In the genomic region with DNA sequence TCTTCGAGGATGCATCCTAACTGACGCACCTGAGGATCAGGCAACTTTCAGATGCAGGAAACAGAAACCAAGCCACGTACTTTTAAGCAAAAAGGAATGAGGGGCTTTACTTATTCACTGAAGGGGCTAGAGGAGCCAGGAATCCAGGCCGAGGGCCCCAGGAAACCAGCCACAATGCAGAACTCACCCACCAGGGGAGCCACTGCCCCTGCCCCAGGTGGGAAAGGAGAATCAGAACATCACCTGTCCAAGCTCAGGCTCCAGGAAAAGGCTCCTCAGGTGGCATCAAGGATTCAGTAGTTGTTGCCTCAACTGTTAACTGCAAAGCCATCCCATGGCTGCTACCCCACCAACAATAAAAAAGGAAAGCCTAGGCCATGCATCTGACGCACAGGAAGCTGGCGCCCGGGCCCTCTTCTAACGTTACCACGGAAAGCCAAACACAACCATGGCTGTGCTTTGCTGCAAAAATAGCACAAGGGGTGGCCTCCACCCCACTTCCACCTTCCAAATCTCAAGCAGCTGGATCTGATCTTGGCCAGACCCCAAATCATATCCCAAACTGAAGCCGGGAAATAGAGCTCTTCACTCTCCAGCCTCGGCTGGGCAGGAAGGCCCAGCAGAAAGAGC, we compare ENCODE assay signal across 17 cellular contexts.
DNase-seq lines count a peak whose midpoint lies in the region; ATAC-seq lines count a peak whose summit lies in the region.
"Had no signal": no experiment of that assay in that cellular context is flagged by ENCODE, and none has a peak within 500 bp of the region (broad histone marks: within the 10 kb centered on the region; RNA-seq: fewer than 3 reads in every experiment).

No MANE protein-coding gene starts in this region.

- H3K4me3 Mint-ChIP-seq in activated CD4-positive, alpha-beta T cell treated with anti-CD3 and anti-CD28 coated beads for 36 hours: no peak overlapping the region
- peak overlapping the region; percentile 53 for H3K4me3 Mint-ChIP-seq in activated T-helper 17 cell treated with anti-CD3 and anti-CD28 coated beads, Interleukin-2, amount 50 U/mL, for 72 hours
- H3K4me3 Mint-ChIP-seq in stimulated activated naive CD8-positive, alpha-beta T cell treated with anti-CD3 and anti-CD28 coated beads, Interleukin-15, amount 100 ng/mL, for 72 hours: peak overlapping the region; percentile 41 to 45

- no peak for ATAC-seq in activated CD4-positive, alpha-beta T cell treated with anti-CD3 and anti-CD28 coated beads for 36 hours
- ATAC-seq in activated T-helper 17 cell treated with anti-CD3 and anti-CD28 coated beads, Interleukin-2, amount 50 U/mL, for 72 hours (replicated peaks): peak; percentile 42
- ATAC-seq in left ventricle myocardium superior (peak; percentile 64), GM18909 (IDR thresholded peaks at IDR 0.05; ENCODE audit: poor library complexity, unreplicated experiment) (no peak), HG02623 (IDR thresholded peaks at IDR 0.05; ENCODE audit: unreplicated experiment) (no peak)
- peak; percentile 37 for ATAC-seq in stimulated activated naive CD8-positive, alpha-beta T cell treated with anti-CD3 and anti-CD28 coated beads, Interleukin-15, amount 100 ng/mL, for 72 hours

- CTCF ChIA-PET in activated CD4-positive, alpha-beta T cell treated with anti-CD3 and anti-CD28 coated beads for 36 hours (lab: Charles Lee): interaction anchor here (0.6 to 0.9 kb wide), 4 partner anchors 10 to 153 kb away, joined by 3 to 4 read pairs (median 3); no protein-coding TSS in a partner anchor

- peak overlapping the region; percentile 26 for H3K27ac Mint-ChIP-seq in activated CD4-positive, alpha-beta T cell treated with anti-CD3 and anti-CD28 coated beads for 36 hours
- peak overlapping the region; percentile 83 for H3K27ac Mint-ChIP-seq in activated T-helper 17 cell treated with anti-CD3 and anti-CD28 coated beads, Interleukin-2, amount 50 U/mL, for 72 hours
- H3K27ac Mint-ChIP-seq in stimulated activated naive CD8-positive, alpha-beta T cell treated with anti-CD3 and anti-CD28 coated beads, Interleukin-15, amount 100 ng/mL, for 72 hours: peak overlapping the region; percentile 87 to 95

- H3K4me1 Mint-ChIP-seq in activated CD4-positive, alpha-beta T cell treated with anti-CD3 and anti-CD28 coated beads for 36 hours: peaks cover 15% of the 10 kb centered on the region
- peaks cover 30% of the 10 kb centered on the region for H3K4me1 Mint-ChIP-seq in activated T-helper 17 cell treated with anti-CD3 and anti-CD28 coated beads, Interleukin-2, amount 50 U/mL, for 72 hours
- peaks cover 58% of the 10 kb centered on the region for H3K4me1 Mint-ChIP-seq in stimulated activated naive CD8-positive, alpha-beta T cell treated with anti-CD3 and anti-CD28 coated beads, Interleukin-15, amount 100 ng/mL, for 72 hours

- H3K9me3 Mint-ChIP-seq in activated CD4-positive, alpha-beta T cell treated with anti-CD3 and anti-CD28 coated beads for 36 hours (ENCODE audit: low read depth): no peaks in the 10 kb centered on the region
- H3K9me3 Mint-ChIP-seq in activated T-helper 17 cell treated with anti-CD3 and anti-CD28 coated beads, Interleukin-2, amount 50 U/mL, for 72 hours: no peaks in the 10 kb centered on the region
- no peaks in the 10 kb centered on the region for H3K9me3 Mint-ChIP-seq in stimulated activated naive CD8-positive, alpha-beta T cell treated with anti-CD3 and anti-CD28 coated beads, Interleukin-15, amount 100 ng/mL, for 72 hours

- H3K27me3 Mint-ChIP-seq in activated CD4-positive, alpha-beta T cell treated with anti-CD3 and anti-CD28 coated beads for 36 hours: no peaks in the 10 kb centered on the region
- H3K27me3 Mint-ChIP-seq in activated T-helper 17 cell treated with anti-CD3 and anti-CD28 coated beads, Interleukin-2, amount 50 U/mL, for 72 hours: no peaks in the 10 kb centered on the region
- H3K27me3 Mint-ChIP-seq in stimulated activated naive CD8-positive, alpha-beta T cell treated with anti-CD3 and anti-CD28 coated beads, Interleukin-15, amount 100 ng/mL, for 72 hours: no peaks in the 10 kb centered on the region

- H3K36me3 Mint-ChIP-seq in activated CD4-positive, alpha-beta T cell treated with anti-CD3 and anti-CD28 coated beads for 36 hours (ENCODE audit: low read depth): peaks cover 5% of the 10 kb centered on the region
- peaks cover 89% of the 10 kb centered on the region for H3K36me3 Mint-ChIP-seq in activated T-helper 17 cell treated with anti-CD3 and anti-CD28 coated beads, Interleukin-2, amount 50 U/mL, for 72 hours (ENCODE audit: low read depth)

- POLR2A ChIA-PET in activated CD4-positive, alpha-beta T cell treated with anti-CD3 and anti-CD28 coated beads for 36 hours (lab: Charles Lee): no interaction called here

- intact Hi-C loops in activated CD4-positive, alpha-beta T cell treated with anti-CD3 and anti-CD28 coated beads for 36 hours (cut with DNase I, micrococcal nuclease): no loop called here
- intact Hi-C loops in left ventricle myocardium superior (cut with micrococcal nuclease): no loop called here

- DNase-seq in activated CD4-positive, alpha-beta T cell treated with anti-CD3 and anti-CD28 coated beads for 36 hours: no peak
- DNase-seq in activated CD4-positive, alpha-beta T cell treated with anti-CD3 and anti-CD28 coated beads, Interleukin-2, amount 50 U/mL, for 1 hour: no peak
- DNase-seq in left ventricle myocardium superior (peak; percentile 53), SHP77 (lab: John Stamatoyannopoulos, UW) (no peak)
- DNase-seq in stimulated activated naive CD8-positive, alpha-beta T cell treated with anti-CD3 and anti-CD28 coated beads, Interleukin-15, amount 100 ng/mL, for 72 hours: no peak
- DNase-seq: 8988T; activated T-cell treated with anti-CD3 and anti-CD28 coated beads, Interleukin-2, amount 50 U/mL, for 48 hours; cerebellar nuclear complex; DMS153; KG1; kidney; NCI-H2171; PC-9; stimulated activated CD4-positive, alpha-beta T cell treated with anti-CD3 and anti-CD28 coated beads, Interleukin-2, amount 100 ng/mL, for 24 hours had no signal

Comparison
In these comparisons a context has a peak if more than half of its experiments do, and no peak if none do; other contexts are left out.
1. ATAC-seq: peak in activated T-helper 17 cell treated with anti-CD3 and anti-CD28 coated beads, Interleukin-2, amount 50 U/mL, for 72 hours (single experiment), left ventricle myocardium superior (single experiment) and stimulated activated naive CD8-positive, alpha-beta T cell treated with anti-CD3 and anti-CD28 coated beads, Interleukin-15, amount 100 ng/mL, for 72 hours (single experiment); none in activated CD4-positive, alpha-beta T cell treated with anti-CD3 and anti-CD28 coated beads for 36 hours (single experiment), GM18909 (single experiment) and HG02623 (single experiment).
2. H3K27ac Mint-ChIP-seq: peak in every context shown above with its lines; median percentile 91 in stimulated activated naive CD8-positive, alpha-beta T cell treated with anti-CD3 and anti-CD28 coated beads, Interleukin-15, amount 100 ng/mL, for 72 hours; 83 in activated T-helper 17 cell treated with anti-CD3 and anti-CD28 coated beads, Interleukin-2, amount 50 U/mL, for 72 hours; 26 in activated CD4-positive, alpha-beta T cell treated with anti-CD3 and anti-CD28 coated beads for 36 hours.